15 cellular contexts compared by ENCODE assay signal in genomic region chr7:44292876-44293560, GRCh38. TPM values are rescaled to one million over a fixed set of nuclear protein-coding genes. Genes with fewer than 3 reads are reported as not detected.
DNase-seq lines count a peak whose midpoint lies in the region; ATAC-seq, FAIRE-seq and TF ChIP-seq lines count a peak whose summit lies in the region.
"Had no signal": no experiment of that assay in that cellular context is flagged by ENCODE, and none has a peak within 500 bp of the region (broad histone marks: within the 10 kb centered on the region; RNA-seq: fewer than 3 reads in every experiment).

No MANE protein-coding gene starts in this region.

- no peak overlapping the region for H3K27ac ChIP-seq in right lobe of liver
- H3K27ac ChIP-seq in HepG2 (ENCODE audit: extremely low read length, insufficient read depth, low read length) = no peak overlapping the region
- H3K27ac ChIP-seq in upper lobe of right lung = no peak overlapping the region

- H4K20me1 ChIP-seq in HepG2 (ENCODE audit: insufficient read depth, low read length) = no peaks in the 10 kb centered on the region

- H3K4me1 Mint-ChIP-seq in activated T-cell treated with anti-CD3 and anti-CD28 coated beads, Interleukin-2, amount 50 U/mL, for 24 hours (ENCODE audit: low read depth) = no peaks in the 10 kb centered on the region
- H3K4me1 Mint-ChIP-seq: activated T-helper 17 cell treated with anti-CD3 and anti-CD28 coated beads, Interleukin-2, amount 50 U/mL, for 72 hours; B cell had no signal

- H3K79me2 ChIP-seq in HepG2 (ENCODE audit: insufficient read depth, low read length) = no peaks in the 10 kb centered on the region

- DNase-seq in right lobe of liver = peak in 2 of 3 donors; percentile 10 to 32
- DNase-seq in HepG2 (ENCODE audit: low spot score) = no peak
- DNase-seq in cerebellum (ENCODE audit: low spot score) = peak; percentile 8
- peak; percentile 67 for DNase-seq in mesenteric fat pad (ENCODE audit: low spot score)
- peak; percentile 44 for DNase-seq in upper lobe of right lung
- DNase-seq in OCI-M1 (lab: John Stamatoyannopoulos, UW) = no peak
- no peak for DNase-seq in activated T-cell treated with anti-CD3 and anti-CD28 coated beads, Interleukin-2, amount 50 U/mL, for 24 hours
- no peak for DNase-seq in SKM-1 (lab: John Stamatoyannopoulos, UW; ENCODE audit: unreplicated experiment)
- DNase-seq: hippocampal formation, MV-4-11, NCI-H2081 treated with DMSO at 0.1 percent for 48 hours had no signal

- BruUV-seq in HepG2 (replicated peaks; lab: Mats Ljungman, UMichigan) = no TSS peak

- ATAC-seq in right lobe of liver = no peak
- no peak for ATAC-seq in HepG2
- ATAC-seq in upper lobe of right lung = no peak
- ATAC-seq: activated T-helper 17 cell treated with anti-CD3 and anti-CD28 coated beads, Interleukin-2, amount 50 U/mL, for 72 hours; naive thymus-derived CD4-positive, alpha-beta T cell had no signal

- H3K27me3 ChIP-seq in right lobe of liver (no peaks in the 10 kb centered on the region), HepG2 (ENCODE audit: control insufficient read depth in 1 of 2, insufficient read depth in 2 of 2, low read length in 2 of 2) (peaks cover 7 to 72% of the 10 kb centered on the region in 2 experiments; a peak in 4 of 5 replicates), upper lobe of right lung (peaks cover 37% of the 10 kb centered on the region)

- H3K4me1 ChIP-seq in right lobe of liver = no peaks in the 10 kb centered on the region
- H3K4me1 ChIP-seq in HepG2 (ENCODE audit: insufficient read depth, low read length) = no peaks in the 10 kb centered on the region
- peaks cover 10% of the 10 kb centered on the region for H3K4me1 ChIP-seq in upper lobe of right lung

- no peak overlapping the region for H3K4me3 Mint-ChIP-seq in activated T-cell treated with anti-CD3 and anti-CD28 coated beads, Interleukin-2, amount 50 U/mL, for 24 hours
- H3K4me3 Mint-ChIP-seq: activated T-helper 17 cell treated with anti-CD3 and anti-CD28 coated beads, Interleukin-2, amount 50 U/mL, for 72 hours; B cell; naive thymus-derived CD4-positive, alpha-beta T cell had no signal

- TF ChIP-seq EP300 in HepG2 (IDR thresholded peaks at IDR 0.05; ENCODE audit: low read depth in 2 of 2, low read length in 2 of 2) (no peak), HepG2 (CRISPR knock-in tag; IDR thresholded peaks at IDR 0.05; ENCODE audit: borderline replicate concordance) (no peak)

- H3K4me2 ChIP-seq in HepG2 (ENCODE audit: low read depth, low read length) = no peak overlapping the region

- in situ Hi-C loops in HepG2 (cut with HindIII; ENCODE audit: extremely low pct_ligation_motif_present, low pct_unique_long_range_greater_than_20kb) = no loop called here

- no peak overlapping the region for H3K9ac ChIP-seq in HepG2 (ENCODE audit: insufficient read depth, low read depth, low read length)

- intact Hi-C loops in right lobe of liver (cut with DNase I) = no loop called here
- intact Hi-C loops in HepG2 (cut with micrococcal nuclease; ENCODE audit: unreplicated experiment) = no loop called here
- intact Hi-C loops in upper lobe of right lung (cut with DNase I) = no loop called here

- TF ChIP-seq CTCF in right lobe of liver (IDR thresholded peaks at IDR 0.05) (no peak), HepG2 (CRISPR knock-in tag; IDR thresholded peaks at IDR 0.05) (no peak), upper lobe of right lung (IDR thresholded peaks at IDR 0.05) (no peak)

- no peak for FAIRE-seq in HepG2 (lab: Jason Lieb, UNC)

- no peaks in the 10 kb centered on the region for H3K9me3 Mint-ChIP-seq in activated T-cell treated with anti-CD3 and anti-CD28 coated beads, Interleukin-2, amount 50 U/mL, for 24 hours
- H3K9me3 Mint-ChIP-seq: activated T-helper 17 cell treated with anti-CD3 and anti-CD28 coated beads, Interleukin-2, amount 50 U/mL, for 72 hours had no signal

- H3K36me3 Mint-ChIP-seq in activated T-cell treated with anti-CD3 and anti-CD28 coated beads, Interleukin-2, amount 50 U/mL, for 24 hours (ENCODE audit: low read depth) = no peaks in the 10 kb centered on the region

- TF ChIP-seq POLR2A in right lobe of liver (IDR thresholded peaks at IDR 0.05) (no peak), HepG2 (IDR thresholded peaks at IDR 0.05; ENCODE audit: insufficient read depth in 1 of 2, low read depth in 2 of 2, low read length in 2 of 2) (no peak)

- POLR2A ChIA-PET in HepG2 (lab: Yijun Ruan, JAX) = no interaction called here

- no peak overlapping the region for H3K27ac Mint-ChIP-seq in activated T-cell treated with anti-CD3 and anti-CD28 coated beads, Interleukin-2, amount 50 U/mL, for 24 hours
- H3K27ac Mint-ChIP-seq: activated T-helper 17 cell treated with anti-CD3 and anti-CD28 coated beads, Interleukin-2, amount 50 U/mL, for 72 hours; B cell; naive thymus-derived CD4-positive, alpha-beta T cell had no signal

- TF ChIP-seq RAD21 in HepG2 (CRISPR knock-in tag; IDR thresholded peaks at IDR 0.05) = no peak

- H3K9me3 ChIP-seq in right lobe of liver = no peaks in the 10 kb centered on the region
- no peaks in the 10 kb centered on the region for H3K9me3 ChIP-seq in HepG2 (ENCODE audit: low read length)
- no peaks in the 10 kb centered on the region for H3K9me3 ChIP-seq in upper lobe of right lung

- peaks cover 53% of the 10 kb centered on the region for H3K27me3 Mint-ChIP-seq in activated T-cell treated with anti-CD3 and anti-CD28 coated beads, Interleukin-2, amount 50 U/mL, for 24 hours

- WGBS in right lobe of liver (ENCODE audit: insufficient coverage, low coverage, low lambda C conversion rate, missing lambda C conversion rate) = 79% methylated on average over 5 of the region's 13 CpGs
- 12% methylated on average over 10 of the region's 13 CpGs for WGBS in HepG2 (ENCODE audit: low lambda C conversion rate)

- H2AFZ ChIP-seq in HepG2 (ENCODE audit: low read length) = no peak overlapping the region

- CTCF ChIA-PET in HepG2 (lab: Yijun Ruan, JAX; ENCODE audit: low intra/inter-chr PET ratio, low total read pairs) = no interaction called here

- no peak overlapping the region for H3K4me3 ChIP-seq in right lobe of liver
- no peak overlapping the region for H3K4me3 ChIP-seq in HepG2 (replicated peaks in 1 of 3; ENCODE audit: insufficient read depth in 1 of 3, low read depth in 2 of 3, low read length in 3 of 3)
- H3K4me3 ChIP-seq in upper lobe of right lung = no peak overlapping the region

- no peaks in the 10 kb centered on the region for H3K36me3 ChIP-seq in right lobe of liver
- H3K36me3 ChIP-seq in HepG2 (replicated peaks in 1 of 2; ENCODE audit: control insufficient read depth in 1 of 2, insufficient read depth in 2 of 2, low read length in 2 of 2) = no peaks in the 10 kb centered on the region
- H3K36me3 ChIP-seq in upper lobe of right lung = no peaks in the 10 kb centered on the region

TF ChIP-seq in HepG2, 621 proteins besides CTCF, POLR2A, EP300 and RAD21 (continues in another document):
- TF ChIP-seq MAX (IDR thresholded peaks at IDR 0.05) (no peak), ZNF234 (CRISPR knock-in tag; conservative IDR thresholded peaks at IDR 0.05) (no peak), SP4 (CRISPR knock-in tag; IDR thresholded peaks at IDR 0.05) (no peak), ZNF496 (CRISPR knock-in tag; IDR thresholded peaks at IDR 0.05; ENCODE audit: insufficient replicate concordance) (no peak), ADNP (CRISPR knock-in tag; IDR thresholded peaks at IDR 0.05) (no peak), NFE2L2 (IDR thresholded peaks at IDR 0.05; ENCODE audit: low read length) (no peak), KLF15 (CRISPR knock-in tag; IDR thresholded peaks at IDR 0.05; ENCODE audit: borderline replicate concordance) (no peak), CERS6 (CRISPR knock-in tag; IDR thresholded peaks at IDR 0.05) (no peak), ZNF556 (CRISPR knock-in tag; IDR thresholded peaks at IDR 0.05; ENCODE audit: borderline replicate concordance) (no peak)

RNA-seq across cellular contexts. Expression of gene CAMK2B, which starts 32.4 kb away (rescaled TPM):
- total RNA-seq in right lobe of liver (1 to 10 TPM; 2.1 to 5.1 (median 3.3) TPM), HepG2 (2016; rRNA removed; fragmentation: Illumina TruSeq; extraction: Trizol) (0.13 and 0.27 TPM in 2 replicates), cerebellum (33.6 TPM), mesenteric fat pad (1.2 TPM), upper lobe of right lung (0.17 TPM)
- not detected in 2 replicates for total RNA-seq in HepG2 (2016; cell fraction: cytosol; rRNA removed; fragmentation: Illumina TruSeq; extraction: Trizol; ENCODE audit: low read depth)
- total RNA-seq in HepG2 (2016; cell fraction: insoluble cytoplasmic fraction; rRNA removed; fragmentation: Illumina TruSeq; extraction: Trizol) = 0.06 and 0.19 TPM in 2 replicates
- total RNA-seq in HepG2 (2016; cell fraction: membrane; rRNA removed; fragmentation: Illumina TruSeq; extraction: Trizol) = 0.21 TPM in 1 of 2 replicates, not detected in the other
- total RNA-seq in HepG2 (2016; cell fraction: nucleus; rRNA removed; fragmentation: Illumina TruSeq; extraction: Trizol) = 0.09 TPM in 1 of 2 replicates, not detected in the other
- polyA plus RNA-seq in HepG2 (2011; rRNA removed) = 0.20 and 0.48 TPM in 2 replicates
- polyA plus RNA-seq in HepG2 (2011; cell fraction: cytosol; rRNA removed) = 0.09 and 0.39 TPM in 2 replicates
- 0.10 and 0.19 TPM in 2 replicates for polyA plus RNA-seq in HepG2 (2011; cell fraction: nucleus; rRNA removed)
- polyA plus RNA-seq in HepG2 (2012) = 0.09 TPM in 1 of 2 replicates, not detected in the other
- polyA plus RNA-seq in HepG2 (2016; cell fraction: cytosol; fragmentation: Illumina TruSeq; extraction: Trizol; ENCODE audit: low read depth) = 0.18 TPM in 1 of 2 replicates, not detected in the other
- 0.43 and 0.62 TPM in 2 replicates for polyA plus RNA-seq in HepG2 (2016; cell fraction: insoluble cytoplasmic fraction; fragmentation: Illumina TruSeq; extraction: Trizol; ENCODE audit: low read depth)
- 0.30 TPM in 1 of 2 replicates, not detected in the other for polyA plus RNA-seq in HepG2 (2016; cell fraction: membrane; fragmentation: Illumina TruSeq; extraction: Trizol; ENCODE audit: low read depth)
- not detected in 2 replicates for polyA plus RNA-seq in HepG2 (2016; cell fraction: nucleus; fragmentation: Illumina TruSeq; extraction: Trizol; ENCODE audit: insufficient read depth, low read depth)
- 0.04 and 0.56 TPM in 2 replicates for polyA minus RNA-seq in HepG2 (2011; rRNA and poly(A)+ RNA removed; ENCODE audit: low replicate concordance)
- not detected in 2 replicates for polyA minus RNA-seq in HepG2 (2011; cell fraction: cytosol; rRNA and poly(A)+ RNA removed)
- not detected in 2 replicates for polyA minus RNA-seq in HepG2 (2011; cell fraction: nucleus; rRNA and poly(A)+ RNA removed)
- total RNA-seq: B cell; T-helper 1 cell treated with Interleukin-12 subunit alpha and Interleukin-12 subunit beta and Interleukin-4 antibody, amounts not matched to agents 30 ng/mL and 1 ng/mL, for 36 hours had no signal
- polyA plus RNA-seq: naive thymus-derived CD4-positive, alpha-beta T cell had no signal

Comparison
In these comparisons a context has a peak if more than half of its experiments do, and no peak if none do; other contexts are left out.
1. DNase-seq: peak in right lobe of liver (2 of 3), cerebellum (single experiment), mesenteric fat pad (single experiment) and upper lobe of right lung (single experiment); none in HepG2 (single experiment), OCI-M1 (single experiment), activated T-cell treated with anti-CD3 and anti-CD28 coated beads, Interleukin-2, amount 50 U/mL, for 24 hours (single experiment) and SKM-1 (single experiment).